8 cellular contexts compared by ENCODE assay signal in the genomic region with DNA sequence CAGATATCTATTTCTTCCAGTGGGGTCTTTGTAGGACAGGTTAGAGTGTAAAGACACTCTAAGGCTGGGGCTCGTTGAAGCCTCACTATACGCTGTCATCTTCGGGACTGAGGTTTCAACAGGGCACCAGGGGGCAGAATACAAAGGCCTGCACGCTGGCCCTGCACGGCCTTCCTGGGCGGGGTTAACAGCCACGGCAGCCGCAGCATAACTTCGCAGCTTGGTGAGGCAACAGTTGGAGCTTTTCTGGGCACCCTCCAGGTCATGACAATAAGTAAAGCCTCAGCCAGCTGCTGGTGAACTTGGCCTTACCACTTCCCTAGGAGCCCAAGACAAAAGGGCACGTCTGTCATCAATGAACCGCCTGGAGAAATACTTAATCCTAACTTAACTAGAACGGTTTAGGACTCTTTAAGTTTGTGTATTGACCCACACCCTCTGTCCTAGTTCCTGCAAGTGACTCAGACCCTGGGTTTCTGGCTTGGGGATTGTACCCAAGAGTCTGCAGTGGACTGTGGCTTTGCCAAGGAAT. TPM values are rescaled to one million over a fixed set of nuclear protein-coding genes. Genes with fewer than 3 reads are reported as not detected.
DNase-seq lines count a peak whose midpoint lies in the region; ATAC-seq and TF ChIP-seq lines count a peak whose summit lies in the region.

No MANE protein-coding gene starts in this region.

- peak overlapping the region; percentile 81 to 86 (median 84) for H3K27ac ChIP-seq in gastrocnemius medialis

- H3K9me3 Mint-ChIP-seq in activated naive CD8-positive, alpha-beta T cell (ENCODE audit: low read depth), result no peaks in the 10 kb centered on the region

- no peaks in the 10 kb centered on the region for H3K27me3 Mint-ChIP-seq in activated naive CD8-positive, alpha-beta T cell

- peak; percentile 68 to 80 (median 70) for TF ChIP-seq CTCF in gastrocnemius medialis (IDR thresholded peaks at IDR 0.05 in 4 of 5, conservative IDR thresholded peaks at IDR 0.05 in 1 of 5)

- no peaks in the 10 kb centered on the region for H3K36me3 Mint-ChIP-seq in activated naive CD8-positive, alpha-beta T cell

- DNase-seq in COLO829 (ENCODE audit: low spot score), result peak; percentile 58
- peak; percentile 74 for DNase-seq in HK-2 (ENCODE audit: unreplicated experiment)
- peak; percentile 98 for DNase-seq in SKM-1 treated with dmso at 0.1 percent for 144 hours (lab: John Stamatoyannopoulos, UW; ENCODE audit: unreplicated experiment)
- DNase-seq in left ventricle myocardium superior, result peak; percentile 88
- DNase-seq in gastrocnemius medialis, result peak; percentile 88 to 94
- DNase-seq in NCI-H1694 (lab: John Stamatoyannopoulos, UW), result no peak

- intact Hi-C loops in left ventricle myocardium superior (cut with micrococcal nuclease) (no loop called here), gastrocnemius medialis (cut with DNase I; ENCODE audit: low total_unique reads) (loop anchor here (1.0 to 10.0 kb wide), 6 partner anchors 151 to 876 kb away; no protein-coding TSS in a partner anchor)

- no peaks in the 10 kb centered on the region for H3K27me3 ChIP-seq in gastrocnemius medialis

- H3K4me1 Mint-ChIP-seq in activated naive CD8-positive, alpha-beta T cell (ENCODE audit: low read depth), result peaks cover 57% of the 10 kb centered on the region

- peak overlapping the region; percentile 98 for H3K27ac Mint-ChIP-seq in activated naive CD8-positive, alpha-beta T cell

- no peaks in the 10 kb centered on the region for H3K36me3 ChIP-seq in gastrocnemius medialis

- ATAC-seq in left ventricle myocardium superior, result peak; percentile 94
- peak; percentile 76 to 80 for ATAC-seq in gastrocnemius medialis
- no peak for ATAC-seq in GM21529 (IDR thresholded peaks at IDR 0.05; ENCODE audit: unreplicated experiment)

- no peaks in the 10 kb centered on the region for H3K9me3 ChIP-seq in gastrocnemius medialis

- H3K4me1 ChIP-seq in gastrocnemius medialis, result peaks cover 54 to 63% of the 10 kb centered on the region in 2 donors

- in situ Hi-C loops in gastrocnemius medialis (cut with MboI; ENCODE audit: low sequenced_read_pairs in 4 of 4), result loop anchor here in 3 of 4 donors (10.0 to 25.0 kb wide), 3 partner anchors 213 to 353 kb away; no protein-coding TSS in a partner anchor

- H3K4me3 Mint-ChIP-seq in activated naive CD8-positive, alpha-beta T cell, result peak overlapping the region; percentile 93

- H3K4me3 ChIP-seq in gastrocnemius medialis, result peak overlapping the region in 1 of 4 donors; percentile 26

- peak in 1 of 2 donors; percentile 10 for TF ChIP-seq POLR2A in gastrocnemius medialis (IDR thresholded peaks at IDR 0.05)

RNA-seq across cellular contexts. Expression of gene RUNX1, which starts 2.3 kb away (rescaled TPM):
- total RNA-seq in left ventricle myocardium superior (2.2 TPM), gastrocnemius medialis (10 to 100 TPM in 2 of 4 donors, 1 to 10 TPM in 2; 8.0 to 20.9 (median 10.6) TPM)
